9 cellular contexts compared by ENCODE assay signal in genomic region chr11:68010058-68011041, GRCh38. TPM values are rescaled to one million over a fixed set of nuclear protein-coding genes. Genes with fewer than 3 reads are reported as not detected.
DNase-seq lines count a peak whose midpoint lies in the region; ATAC-seq, FAIRE-seq and TF ChIP-seq lines count a peak whose summit lies in the region.
"Had no signal": no experiment of that assay in that cellular context is flagged by ENCODE, and none has a peak within 500 bp of the region (broad histone marks: within the 10 kb centered on the region; RNA-seq: fewer than 3 reads in every experiment).

Gene ALDH3B1 (plus strand): TSS chr11:68010327. CDS start chr11:68015298, 4,971 bp downstream.

- H2BK15ac ChIP-seq in H9 (ENCODE audit: low read depth, low read length), result no peak within 1 kb of the TSS

- H2BK12ac ChIP-seq in H9 (ENCODE audit: insufficient read length, low read depth, low read length), result no peak within 1 kb of the TSS

- no peaks in the 10 kb centered on the region for H3K79me2 ChIP-seq in H9 (ENCODE audit: insufficient read depth, low read length)

- H3K23me2 ChIP-seq in H9 (ENCODE audit: insufficient read length, low read depth, low read length, poor library complexity, severe bottlenecking), result no peaks in the 10 kb centered on the region

- H4K20me1 ChIP-seq in H9 (ENCODE audit: control insufficient read depth, insufficient read depth, insufficient read length), result no peaks in the 10 kb centered on the region

- H3K4me1 ChIP-seq in H9 (ENCODE audit: insufficient read depth, low read length) (no peaks in the 10 kb centered on the region), ectodermal cell (ENCODE audit: control insufficient read depth, insufficient read depth, low read length) (peaks cover 25% of the 10 kb centered on the region), suprapubic skin (peaks cover 66% of the 10 kb centered on the region)

- H3K36me3 ChIP-seq in ectodermal cell (ENCODE audit: control insufficient read depth, insufficient read depth, low read length) (no peaks in the 10 kb centered on the region), suprapubic skin (no peaks in the 10 kb centered on the region)

- ATAC-seq in memory B cell (ENCODE audit: low read depth) (peak; percentile 56), GM21390 (IDR thresholded peaks at IDR 0.05; ENCODE audit: unreplicated experiment) (no peak)

- no peak within 1 kb of the TSS for H2BK120ac ChIP-seq in H9 (ENCODE audit: low read depth, low read length, poor library complexity, severe bottlenecking)

- H3T11ph ChIP-seq in H9 (ENCODE audit: low read length), result no peak within 1 kb of the TSS

- H2BK20ac ChIP-seq in H9 (ENCODE audit: low read depth, low read length, poor library complexity, severe bottlenecking), result no peak within 1 kb of the TSS

- peaks cover 0 to 5% of the 10 kb centered on the region in 2 experiments; a peak in 1 of 5 replicates for H3K9me3 Mint-ChIP-seq in H9
- H3K9me3 Mint-ChIP-seq in memory B cell, result no peaks in the 10 kb centered on the region

- H3K27ac Mint-ChIP-seq in H9, result peak within 1 kb of the TSS in 1 of 3 experiments; percentile 28; a peak in 1 of 7 replicates
- H3K27ac Mint-ChIP-seq in memory B cell, result peak within 1 kb of the TSS; percentile 71

- no peak for TF ChIP-seq CTCF in H9 (conservative IDR thresholded peaks at IDR 0.05)
- TF ChIP-seq CTCF in suprapubic skin (IDR thresholded peaks at IDR 0.05), result no peak

- H3K27me3 ChIP-seq in H9 (ENCODE audit: insufficient read depth, low read length) (no peaks in the 10 kb centered on the region), ectodermal cell (ENCODE audit: control insufficient read depth, insufficient read depth, low read length, poor library complexity, severe bottlenecking) (no peaks in the 10 kb centered on the region), suprapubic skin (no peaks in the 10 kb centered on the region)

- H3K79me1 ChIP-seq in H9 (ENCODE audit: insufficient read depth, low read depth, low read length, poor library complexity, severe bottlenecking), result no peaks in the 10 kb centered on the region

- H3K4ac ChIP-seq in H9 (ENCODE audit: low read depth, low read length), result no peak within 1 kb of the TSS

- H4K91ac ChIP-seq in H9 (ENCODE audit: insufficient read length, low read depth, low read length), result no peak within 1 kb of the TSS

- H3K4me2 ChIP-seq in H9 (ENCODE audit: insufficient read depth, insufficient read length, low read length), result no peak within 1 kb of the TSS

- FAIRE-seq in GM19239 (lab: Jason Lieb, UNC), result no peak

- no peak for TF ChIP-seq EP300 in suprapubic skin (IDR thresholded peaks at IDR 0.05)

- no peak within 1 kb of the TSS for H3K9ac ChIP-seq in H9 (ENCODE audit: extremely low read depth, insufficient read length, low read length)

- H3K4me3 Mint-ChIP-seq in H9, result no peak within 1 kb of the TSS; a peak in 1 of 5 replicates
- H3K4me3 Mint-ChIP-seq in memory B cell, result peak within 1 kb of the TSS; percentile 63

- no peak within 1 kb of the TSS for H2AFZ ChIP-seq in H9 (ENCODE audit: low read length)

- H3K27me3 Mint-ChIP-seq in H9 (ENCODE audit: low read depth), result peaks cover 2% of the 10 kb centered on the region
- H3K27me3 Mint-ChIP-seq in memory B cell, result no peaks in the 10 kb centered on the region

- no peak within 1 kb of the TSS for H4K5ac ChIP-seq in H9 (ENCODE audit: insufficient read length, low read depth, low read length)

- H2AK5ac ChIP-seq in H9 (ENCODE audit: insufficient read length, low read length), result no peak within 1 kb of the TSS

- H3K56ac ChIP-seq in H9 (ENCODE audit: insufficient read length, low read depth, low read length), result no peak within 1 kb of the TSS

- H3K9me3 ChIP-seq in H9 (ENCODE audit: control insufficient read depth, low read depth, low read length), result no peaks in the 10 kb centered on the region
- no peaks in the 10 kb centered on the region for H3K9me3 ChIP-seq in ectodermal cell (ENCODE audit: control insufficient read depth, low read length)
- H3K9me3 ChIP-seq in suprapubic skin, result no peaks in the 10 kb centered on the region

- H4K8ac ChIP-seq in H9 (replicated peaks; ENCODE audit: insufficient read length, low read depth, low read length), result no peak within 1 kb of the TSS

- no CpG with 5 or more reads among the region's 33 CpGs for WGBS in H9 (ENCODE audit: extremely low coverage, insufficient read length, low lambda C conversion rate)
- WGBS in ectodermal cell, 2 experiments, result 45 to 49% methylated on average over 33 of the region's 33 CpGs
- 12% methylated on average over 14 of the region's 33 CpGs for WGBS in suprapubic skin

- no peak within 1 kb of the TSS for H3K23ac ChIP-seq in H9 (ENCODE audit: insufficient read length, low read depth, low read length)

- H3K36me3 Mint-ChIP-seq in H9 (ENCODE audit: insufficient read depth in 1 of 3, low read depth in 3 of 3), result no peaks in the 10 kb centered on the region
- H3K36me3 Mint-ChIP-seq in memory B cell, result no peaks in the 10 kb centered on the region

- peak; percentile 62 for DNase-seq in H9
- DNase-seq in SHP77 treated with DMSO at 0.1 percent for 48 hours (lab: John Stamatoyannopoulos, UW), result peak; percentile 43
- peak in 1 of 2 donors; percentile 33 for DNase-seq in memory B cell (ENCODE audit: low spot score in 2 of 2)
- DNase-seq in suprapubic skin (ENCODE audit: low spot score in 2 of 2), result peak; percentile 97 to 98
- no peak for DNase-seq in activated CD8-positive, alpha-beta memory T cell treated with anti-CD3 and anti-CD28 coated beads for 24 hours
- DNase-seq in GM19239 (ENCODE audit: insufficient read length, low spot score), result no peak

- H3K4me3 ChIP-seq in ectodermal cell (ENCODE audit: insufficient read depth, low read depth, low read length), result no peak within 1 kb of the TSS
- H3K4me3 ChIP-seq in suprapubic skin, result peak within 1 kb of the TSS; percentile 46

- H3K18ac ChIP-seq in H9 (ENCODE audit: insufficient read length, low read depth, low read length), result peak within 1 kb of the TSS; percentile 50

- H3K4me1 Mint-ChIP-seq in H9 (peaks cover 12 to 31% of the 10 kb centered on the region in 2 experiments), memory B cell (peaks cover 26% of the 10 kb centered on the region)

- H3K27ac ChIP-seq in H9 (ENCODE audit: insufficient read length, low read depth, low read length), result no peak within 1 kb of the TSS
- H3K27ac ChIP-seq in ectodermal cell (ENCODE audit: insufficient read depth, low read depth, low read length, poor library complexity, severe bottlenecking), result peak within 1 kb of the TSS; percentile 36
- peak within 1 kb of the TSS; percentile 88 for H3K27ac ChIP-seq in suprapubic skin

- H2BK5ac ChIP-seq in H9 (ENCODE audit: insufficient read length, low read length), result no peak within 1 kb of the TSS

- H3K14ac ChIP-seq in H9 (ENCODE audit: insufficient read depth, low read length), result peak within 1 kb of the TSS; percentile 73

- peak in 1 of 2 donors; percentile 46 for TF ChIP-seq POLR2A in suprapubic skin (IDR thresholded peaks at IDR 0.05)

RNA-seq across cellular contexts. Expression of gene ALDH3B1, which starts in this region (rescaled TPM):
- total RNA-seq in H9 (2021) (not detected in 2 replicates), suprapubic skin (1 to 10 TPM; 3.2 to 6.4 (median 5.9) TPM)
- 0.24 TPM for polyA plus RNA-seq in ectodermal cell (2013, experiment 1 of 4)
- 0.52 TPM for polyA plus RNA-seq in ectodermal cell (2013, experiment 2 of 4)
- 0.53 TPM for polyA plus RNA-seq in ectodermal cell (2013, experiment 3 of 4)
- polyA plus RNA-seq in ectodermal cell (2013, experiment 4 of 4), result 0.53 TPM
- total RNA-seq: activated CD8-positive, alpha-beta memory T cell treated with anti-CD3 and anti-CD28 coated beads for 36 hours had no signal

Comparison
In these comparisons a context has a peak if more than half of its experiments do, and no peak if none do; other contexts are left out.
1. Peak in DNase-seq in H9; RNA of the gene not detected or under 1 TPM.
2. DNase-seq: peak in SHP77 treated with DMSO at 0.1 percent for 48 hours (single experiment) and suprapubic skin (2 of 2); none in activated CD8-positive, alpha-beta memory T cell treated with anti-CD3 and anti-CD28 coated beads for 24 hours (single experiment) and GM19239 (single experiment).